ENCODE assay signal across 8 cellular contexts in the genomic region with DNA sequence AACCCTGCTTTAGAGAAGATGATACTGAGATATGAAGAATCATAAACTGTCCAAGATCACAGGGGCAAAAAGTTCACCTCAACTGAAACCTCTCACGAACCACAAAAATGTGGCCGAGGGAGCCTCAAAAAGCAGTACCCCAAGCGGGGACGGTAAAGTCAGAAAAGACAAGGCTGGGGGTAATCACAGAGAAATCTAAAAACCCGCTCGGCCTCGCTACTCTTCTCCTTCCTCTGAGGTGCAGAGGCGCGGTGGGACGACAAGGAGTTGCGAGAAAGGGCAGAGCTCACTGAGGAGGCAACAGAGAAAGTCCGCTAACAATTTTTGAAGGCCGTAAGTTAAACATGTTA. TPM values are rescaled to one million over a fixed set of nuclear protein-coding genes. Genes with fewer than 3 reads are reported as not detected.
DNase-seq lines count a peak whose midpoint lies in the region; FAIRE-seq and TF ChIP-seq lines count a peak whose summit lies in the region.

No MANE protein-coding gene starts in this region.

- H3K9me2 ChIP-seq in GM23248 (ENCODE audit: insufficient read depth), result no peaks in the 10 kb centered on the region

- H3K27ac ChIP-seq in GM23248, result peak overlapping the region; percentile 20
- no peak overlapping the region for H3K27ac ChIP-seq in endodermal cell (ENCODE audit: low read depth, low read length)

- H3K4me3 ChIP-seq in GM23248 (peak overlapping the region; percentile 94), MG63 (peak overlapping the region; percentile 67), endodermal cell (ENCODE audit: low read length) (peak overlapping the region; percentile 94)

- H3K9me3 ChIP-seq in GM23248 (ENCODE audit: low read depth) (no peaks in the 10 kb centered on the region), MG63 (no peaks in the 10 kb centered on the region), endodermal cell (ENCODE audit: control insufficient read depth, low read length) (no peaks in the 10 kb centered on the region)

- peaks cover 9% of the 10 kb centered on the region for H3K4me1 Mint-ChIP-seq in endodermal cell
- peaks cover 33% of the 10 kb centered on the region for H3K4me1 Mint-ChIP-seq in nephron progenitor cell

- H3K27me3 Mint-ChIP-seq in endodermal cell (ENCODE audit: insufficient read depth), result no peaks in the 10 kb centered on the region
- no peaks in the 10 kb centered on the region for H3K27me3 Mint-ChIP-seq in nephron progenitor cell (ENCODE audit: low read depth, poor library complexity)

- in situ Hi-C loops in GM23248 (cut with MboI), result no loop called here

- H2AFZ ChIP-seq in GM23248, result peak overlapping the region; percentile 100

- H3K4me1 ChIP-seq in GM23248 (ENCODE audit: insufficient read depth) (peaks cover 5% of the 10 kb centered on the region; the same call in 1 of the 2 replicates), endodermal cell (ENCODE audit: control insufficient read depth, insufficient read depth, low read length) (no peaks in the 10 kb centered on the region)

- no peaks in the 10 kb centered on the region for H3F3A ChIP-seq in GM23248 (ENCODE audit: insufficient read depth)

- H3K79me2 ChIP-seq in GM23248 (ENCODE audit: insufficient read depth), result no peaks in the 10 kb centered on the region

- H3K36me3 Mint-ChIP-seq in endodermal cell (ENCODE audit: low read depth) (peaks cover 13% of the 10 kb centered on the region), nephron progenitor cell (ENCODE audit: low read depth) (peaks cover 18% of the 10 kb centered on the region)

- H3K4me2 ChIP-seq in GM23248 (ENCODE audit: unreplicated experiment), result peak overlapping the region; percentile 92

- FAIRE-seq in GM12892 (lab: Jason Lieb, UNC), result no peak

- no peaks in the 10 kb centered on the region for H3K27me3 ChIP-seq in GM23248 (replicated peaks; ENCODE audit: insufficient read depth)
- no peaks in the 10 kb centered on the region for H3K27me3 ChIP-seq in MG63
- no peaks in the 10 kb centered on the region for H3K27me3 ChIP-seq in endodermal cell (ENCODE audit: control insufficient read depth, insufficient read depth, low read length, poor library complexity, severe bottlenecking)

- H3K9ac ChIP-seq in GM23248 (peak overlapping the region; percentile 83), endodermal cell (ENCODE audit: extremely low read depth, low read length, poor library complexity, severe bottlenecking) (peak overlapping the region; percentile 88)

- H3K4me3 Mint-ChIP-seq in endodermal cell, result peak overlapping the region; percentile 94
- H3K4me3 Mint-ChIP-seq in nephron progenitor cell, result peak overlapping the region; percentile 94

- WGBS in GM23248 (ENCODE audit: low coverage in 1 of 2, low lambda C conversion rate in 2 of 2, missing lambda C conversion rate in 2 of 2), 2 experiments, result 1 to 2% methylated on average over 13 of the region's 13 CpGs
- WGBS in endodermal cell (ENCODE audit: insufficient coverage in 1 of 2, insufficient read length in 1 of 2), 2 experiments, result 30 to 44% methylated on average over 7 to 13 of the region's 13 CpGs

- TF ChIP-seq CTCF in endodermal cell (conservative IDR thresholded peaks at IDR 0.05) (no peak), nephron progenitor cell (IDR thresholded peaks at IDR 0.05) (no peak)

- H3K27ac Mint-ChIP-seq in endodermal cell (peak overlapping the region; percentile 98), nephron progenitor cell (peak overlapping the region; percentile 96)

- H3K9me3 Mint-ChIP-seq in endodermal cell (no peaks in the 10 kb centered on the region), nephron progenitor cell (no peaks in the 10 kb centered on the region)

- no peaks in the 10 kb centered on the region for H4K20me1 ChIP-seq in GM23248 (ENCODE audit: insufficient read depth)

- peak; percentile 31 for DNase-seq in GM12892 (ENCODE audit: insufficient read length)
- no peak for DNase-seq in GM23248
- DNase-seq in MG63, result no peak
- no peak for DNase-seq in endodermal cell
- no peak for DNase-seq in nephron progenitor cell
- no peak for DNase-seq in medulla oblongata (ENCODE audit: extremely low spot score)
- DNase-seq in NAMALWA (ENCODE audit: low spot score), result no peak
- no peak for DNase-seq in HK-2 (ENCODE audit: unreplicated experiment)

- H3K36me3 ChIP-seq in GM23248 (ENCODE audit: low read depth), result no peaks in the 10 kb centered on the region
- no peaks in the 10 kb centered on the region for H3K36me3 ChIP-seq in MG63
- H3K36me3 ChIP-seq in endodermal cell (ENCODE audit: control insufficient read depth, insufficient read depth, low read length), result no peaks in the 10 kb centered on the region

- no peak for TF ChIP-seq POLR2A in GM12892 (IDR thresholded peaks at IDR 0.05; ENCODE audit: low read depth, low read length)

RNA-seq across cellular contexts. Expression of a gene that starts 0.4 kb away (rescaled TPM):
- 4.3 TPM for polyA plus RNA-seq in GM12892 (2012; ENCODE audit: missing spikeins)
- 4.2 and 4.6 TPM in 2 replicates for total RNA-seq in GM23248 (2014; rRNA removed; shearing (Covaris generic))
- 2.0 TPM in 2 replicates for polyA plus RNA-seq in GM23248 (2016; fragmentation: Nextera tagmentation; extraction: Ambion mirVana)
- 2.1 and 2.3 TPM in 2 replicates for total RNA-seq in MG63 (2014; rRNA removed; shearing (Covaris generic); ENCODE audit: low replicate concordance)
- total RNA-seq in endodermal cell, result 1 to 10 TPM; 5.7 to 6.4 TPM
- 8.3 TPM for polyA plus RNA-seq in endodermal cell (2013, experiment 1 of 2)
- 6.7 TPM for polyA plus RNA-seq in endodermal cell (2013, experiment 2 of 2)
